ENCODE assay signal across 8 cellular contexts in the genomic region with DNA sequence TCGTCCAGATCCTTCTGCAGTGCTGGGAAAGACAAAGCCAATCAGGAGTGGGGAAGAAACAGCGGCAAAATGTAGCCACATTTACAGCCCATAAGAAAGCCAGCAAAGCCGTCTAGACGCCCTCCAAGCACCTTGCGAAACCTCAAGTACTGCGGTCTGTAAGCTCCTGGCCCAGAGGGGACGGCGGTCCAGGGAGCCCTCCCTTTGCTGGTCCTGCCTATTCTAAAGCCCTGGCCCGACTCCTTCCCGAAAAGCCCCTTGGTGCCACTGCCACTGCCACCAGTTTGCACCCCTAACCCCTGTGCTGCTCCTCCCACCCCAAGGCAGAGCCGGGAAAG. TPM values are rescaled to one million over a fixed set of nuclear protein-coding genes. Genes with fewer than 3 reads are reported as not detected.
A peak's percentile ranks its signal among the peaks of the same experiment; 100 is the strongest.
DNase-seq lines count a peak whose midpoint lies in the region; ATAC-seq, FAIRE-seq and TF ChIP-seq lines count a peak whose summit lies in the region.

No MANE protein-coding gene starts in this region.

- no peaks in the 10 kb centered on the region for H3K27me3 ChIP-seq in mesendoderm (ENCODE audit: insufficient read depth, low read length, poor library complexity)

- H3K4me2 ChIP-seq in A549 (peak overlapping the region; percentile 96), mesendoderm (ENCODE audit: low read length) (peak overlapping the region; percentile 92)

- H3K4me1 ChIP-seq in A549 = peaks cover 6% of the 10 kb centered on the region; the same call in 2 of the 3 replicates
- H3K4me1 ChIP-seq in mesendoderm (ENCODE audit: control insufficient read depth, low read depth, low read length) = no peaks in the 10 kb centered on the region

- H3K36me3 ChIP-seq in mesendoderm (ENCODE audit: control insufficient read depth, insufficient read depth, low read length) = peaks cover 12% of the 10 kb centered on the region

- POLR2A ChIA-PET in A549 (lab: Yijun Ruan, JAX) = no interaction called here

- H3K9me3 ChIP-seq in A549 = no peaks in the 10 kb centered on the region

- FAIRE-seq in A549 (lab: Jason Lieb, UNC) = no peak

- H3K79me2 ChIP-seq in mesendoderm (ENCODE audit: control insufficient read depth, insufficient read depth, low read length) = peaks cover 10% of the 10 kb centered on the region

- 0 out of 6 replicates have a peak, but pooled peaks of 1 of the 2 experiments have one; percentile 3 for ATAC-seq in A549
- no peak for ATAC-seq in GM18511 (IDR thresholded peaks at IDR 0.05; ENCODE audit: unreplicated experiment)
- ATAC-seq in HG02981 (IDR thresholded peaks at IDR 0.05; ENCODE audit: unreplicated experiment) = no peak

- no peak for TF ChIP-seq EP300 in A549 (IDR thresholded peaks at IDR 0.05)

- no peak overlapping the region for H3K4ac ChIP-seq in mesendoderm (ENCODE audit: low read depth, low read length)

- H4K5ac ChIP-seq in mesendoderm (ENCODE audit: low read length) = no peak overlapping the region

- peak overlapping the region in 4 of 5 experiments; percentile 15 to 94 (median 67) for H3K27ac Mint-ChIP-seq in brain

- peak overlapping the region; percentile 96 for H3K56ac ChIP-seq in mesendoderm (ENCODE audit: low read length)

- no peak overlapping the region for H2BK5ac ChIP-seq in mesendoderm (ENCODE audit: low read length)

- peaks cover 7% of the 10 kb centered on the region for H3K79me1 ChIP-seq in mesendoderm (ENCODE audit: low read length)

- H2BK15ac ChIP-seq in mesendoderm (replicated peaks; ENCODE audit: low read depth) = no peak overlapping the region

- no peak overlapping the region for H3K18ac ChIP-seq in mesendoderm (ENCODE audit: low read length)

- H3K36me3 Mint-ChIP-seq in brain = peaks cover 24% of the 10 kb centered on the region

- no peak overlapping the region for H2BK120ac ChIP-seq in mesendoderm (ENCODE audit: low read depth, low read length)

- H4K8ac ChIP-seq in mesendoderm (ENCODE audit: low read depth, low read length) = no peak overlapping the region

- peak overlapping the region; percentile 86 to 94 (median 88) for H3K4me3 Mint-ChIP-seq in brain

- peak overlapping the region; percentile 88 for H3K4me3 ChIP-seq in A549
- peak overlapping the region; percentile 76 for H3K4me3 ChIP-seq in Jurkat, Clone E6-1 (ENCODE audit: low read length)
- peak overlapping the region; percentile 82 for H3K4me3 ChIP-seq in mesendoderm (ENCODE audit: low read length)

- H3K4me1 Mint-ChIP-seq in brain = peaks cover 11% of the 10 kb centered on the region

- H2AK5ac ChIP-seq in mesendoderm (ENCODE audit: low read length) = no peak overlapping the region

- H3K23ac ChIP-seq in mesendoderm (ENCODE audit: low read length) = no peak overlapping the region

- no peaks in the 10 kb centered on the region for H3K9me3 Mint-ChIP-seq in brain

- DNase-seq in A549 (ENCODE audit: low read depth in 1 of 2, low spot score in 1 of 2) = no peak
- DNase-seq in Jurkat, Clone E6-1 (ENCODE audit: low read depth, low spot score) = no peak
- DNase-seq in mesendoderm = no peak
- DNase-seq in hypothalamus (lab: John Stamatoyannopoulos, UW) = no peak
- DNase-seq in NCI-H146 treated with DMSO at 0.1 percent for 48 hours (lab: John Stamatoyannopoulos, UW; ENCODE audit: unreplicated experiment) = no peak

- peak overlapping the region; percentile 96 to 98 for H3K27ac ChIP-seq in A549
- H3K27ac ChIP-seq in mesendoderm (ENCODE audit: low read depth, low read length) = no peak overlapping the region

- CTCF ChIA-PET in A549 (lab: Yijun Ruan, JAX) = interaction anchor here (1.4 to 1.5 kb wide), 2 partner anchors 11 to 19 kb away, joined by 5 to 6 read pairs; no protein-coding TSS in a partner anchor

- peak overlapping the region; percentile 89 for H3K9ac ChIP-seq in mesendoderm (ENCODE audit: low read length)

- TF ChIP-seq RAD21 in A549 (conservative IDR thresholded peaks at IDR 0.05 in 1 of 2, IDR thresholded peaks at IDR 0.05 in 1 of 2) = no peak

- 81% methylated on average over 11 of the region's 11 CpGs for WGBS in A549 (ENCODE audit: missing lambda C conversion rate)
- no CpG with 5 or more reads among the region's 11 CpGs for WGBS in mesendoderm (ENCODE audit: extremely low coverage, insufficient coverage, low lambda C conversion rate)

- peaks cover 4% of the 10 kb centered on the region for H3K27me3 Mint-ChIP-seq in brain

- TF ChIP-seq POLR2A in A549 (IDR thresholded peaks at IDR 0.05; ENCODE audit: low read length) = no peak

- TF ChIP-seq CTCF in A549 (IDR thresholded peaks at IDR 0.05) (no peak), brain (conservative IDR thresholded peaks at IDR 0.05) (no peak)

TF ChIP-seq in A549, 52 proteins besides CTCF, POLR2A, EP300 and RAD21:
- no peak for TF ChIP-seq CBX2 (IDR thresholded peaks at IDR 0.05; ENCODE audit: borderline replicate concordance, low read depth)
- no peak for TF ChIP-seq FOSB (CRISPR knock-in tag; IDR thresholded peaks at IDR 0.05)
- no peak for TF ChIP-seq HEYL (CRISPR knock-in tag; IDR thresholded peaks at IDR 0.05)
- peak in 1 of 2 experiments; percentile 27; a peak in 1 of 4 replicates for TF ChIP-seq CEBPB (IDR thresholded peaks at IDR 0.05)
- no peak for TF ChIP-seq HOXB13 (CRISPR knock-in tag; IDR thresholded peaks at IDR 0.05; ENCODE audit: low read depth)

RNA-seq across cellular contexts. Expression of a gene that starts 1.1 kb away (rescaled TPM):
- polyA plus RNA-seq in A549 (2011; rRNA removed) (74.9 and 77.3 TPM in 2 replicates), A549 (2017; fragmentation: RNase III; extraction: RNeasy Plus Mini Kit Qiagen cat#74134 plus additional on column Dnase treatment) (52.3 to 58.7 TPM (median 54.0 TPM) in 3 replicates), brain (ENCODE audit: insufficient read depth, low read depth, low replicate concordance) (53.5 TPM)
- polyA plus RNA-seq in A549 (2012; cell fraction: cytosol; rRNA removed) = 52.8 and 62.0 TPM in 2 replicates
- polyA plus RNA-seq in A549 (2012; cell fraction: nucleus; rRNA removed) = 42.8 and 52.6 TPM in 2 replicates
- 35.7 and 38.4 TPM in 2 replicates for polyA minus RNA-seq in A549 (2011; rRNA and poly(A)+ RNA removed)
- 51.3 TPM for polyA plus RNA-seq in Jurkat, Clone E6-1 (2012; ENCODE audit: insufficient read depth, insufficient read length)
- polyA plus RNA-seq in mesendoderm (2013, experiment 1 of 2) = 41.6 TPM
- 40.4 TPM for polyA plus RNA-seq in mesendoderm (2013, experiment 2 of 2)

RNA-seq across cellular contexts. Expression of a gene that starts 12.3 kb away (rescaled TPM):
- 58.0 and 91.4 TPM in 2 replicates for polyA plus RNA-seq in A549 (2011; rRNA removed)
- 34.3 and 38.0 TPM in 2 replicates for polyA plus RNA-seq in A549 (2012; cell fraction: cytosol; rRNA removed)
- polyA plus RNA-seq in A549 (2012; cell fraction: nucleus; rRNA removed) = 6.0 and 10.5 TPM in 2 replicates
- 111 to 131 TPM (median 127 TPM) in 3 replicates for polyA plus RNA-seq in A549 (2017; fragmentation: RNase III; extraction: RNeasy Plus Mini Kit Qiagen cat#74134 plus additional on column Dnase treatment)
- polyA minus RNA-seq in A549 (2011; rRNA and poly(A)+ RNA removed) = 7.8 and 8.7 TPM in 2 replicates
- polyA plus RNA-seq in Jurkat, Clone E6-1 (2012; ENCODE audit: insufficient read depth, insufficient read length) = 225 TPM
- polyA plus RNA-seq in brain (ENCODE audit: insufficient read depth, low read depth, low replicate concordance) = 119 TPM
- 49.3 TPM for polyA plus RNA-seq in mesendoderm (2013, experiment 1 of 2)
- 48.3 TPM for polyA plus RNA-seq in mesendoderm (2013, experiment 2 of 2)

RNA-seq across cellular contexts. Expression of a gene that starts 12.5 kb away (rescaled TPM):
- polyA plus RNA-seq in A549 (2011; rRNA removed) (3.8 and 3.9 TPM in 2 replicates), A549 (2017; fragmentation: RNase III; extraction: RNeasy Plus Mini Kit Qiagen cat#74134 plus additional on column Dnase treatment) (5.0 to 5.9 TPM (median 5.9 TPM) in 3 replicates), brain (ENCODE audit: insufficient read depth, low read depth, low replicate concordance) (61.8 TPM)
- polyA plus RNA-seq in A549 (2012; cell fraction: cytosol; rRNA removed) = 6.7 and 7.7 TPM in 2 replicates
- 27.3 and 32.5 TPM in 2 replicates for polyA plus RNA-seq in A549 (2012; cell fraction: nucleus; rRNA removed)
- 6.6 and 8.8 TPM in 2 replicates for polyA minus RNA-seq in A549 (2011; rRNA and poly(A)+ RNA removed)
- polyA plus RNA-seq in Jurkat, Clone E6-1 (2012; ENCODE audit: insufficient read depth, insufficient read length) = 46.8 TPM
- polyA plus RNA-seq in mesendoderm (2013, experiment 1 of 2) = 4.6 TPM
- 4.3 TPM for polyA plus RNA-seq in mesendoderm (2013, experiment 2 of 2)

RNA-seq across cellular contexts. Expression of a gene that starts 19.8 kb away (rescaled TPM):
- 32.4 and 38.0 TPM in 2 replicates for polyA plus RNA-seq in A549 (2011; rRNA removed)
- 14.0 and 19.1 TPM in 2 replicates for polyA plus RNA-seq in A549 (2012; cell fraction: cytosol; rRNA removed)
- polyA plus RNA-seq in A549 (2012; cell fraction: nucleus; rRNA removed) = 22.8 and 23.4 TPM in 2 replicates
- polyA plus RNA-seq in A549 (2017; fragmentation: RNase III; extraction: RNeasy Plus Mini Kit Qiagen cat#74134 plus additional on column Dnase treatment) = 23.3 to 26.9 TPM (median 24.9 TPM) in 3 replicates
- polyA minus RNA-seq in A549 (2011; rRNA and poly(A)+ RNA removed) = 17.9 and 21.1 TPM in 2 replicates
- polyA plus RNA-seq in Jurkat, Clone E6-1 (2012; ENCODE audit: insufficient read depth, insufficient read length) = 22.3 TPM
- polyA plus RNA-seq in brain (ENCODE audit: insufficient read depth, low read depth, low replicate concordance) = 23.7 TPM
- polyA plus RNA-seq in mesendoderm (2013, experiment 1 of 2) = 9.3 TPM
- polyA plus RNA-seq in mesendoderm (2013, experiment 2 of 2) = 10.5 TPM
